15 cellular contexts compared by ENCODE assay signal in genomic region chr5:43256261-43256966, GRCh38.
DNase-seq lines count a peak whose midpoint lies in the region; ATAC-seq, FAIRE-seq and TF ChIP-seq lines count a peak whose summit lies in the region.
"Had no signal": no experiment of that assay in that cellular context is flagged by ENCODE, and none has a peak within 500 bp of the region (broad histone marks: within the 10 kb centered on the region; RNA-seq: fewer than 3 reads in every experiment).

No MANE protein-coding gene starts in this region.

- no peak overlapping the region for H3K27ac Mint-ChIP-seq in stimulated activated effector memory CD8-positive, alpha-beta T cell treated with anti-CD3 and anti-CD28 coated beads, Interleukin-12 subunit alpha, Interleukin-12 subunit beta, amount 100 ng/mL, for 72 hours
- H3K27ac Mint-ChIP-seq in activated naive CD4-positive, alpha-beta T cell treated with anti-CD3 and anti-CD28 coated beads, Interleukin-2, amount 10 ng/mL, durations not matched to agents 7 days and 5 days = no peak overlapping the region
- H3K27ac Mint-ChIP-seq: T-helper 17 cell, type B pancreatic cell had no signal

- CTCF ChIA-PET in activated naive CD4-positive, alpha-beta T cell treated with anti-CD3 and anti-CD28 coated beads, Interleukin-2, amount 10 ng/mL, durations not matched to agents 7 days and 5 days (lab: Charles Lee) = no interaction called here

- no peak overlapping the region for H3K4me3 Mint-ChIP-seq in stimulated activated effector memory CD8-positive, alpha-beta T cell treated with anti-CD3 and anti-CD28 coated beads, Interleukin-12 subunit alpha, Interleukin-12 subunit beta, amount 100 ng/mL, for 72 hours
- H3K4me3 Mint-ChIP-seq in activated naive CD4-positive, alpha-beta T cell treated with anti-CD3 and anti-CD28 coated beads, Interleukin-2, amount 10 ng/mL, durations not matched to agents 7 days and 5 days = no peak overlapping the region
- H3K4me3 Mint-ChIP-seq: activated T-cell treated with anti-CD3 and anti-CD28 coated beads, Interleukin-2, amount 50 U/mL, for 4 hours; nephron; T-helper 17 cell; type B pancreatic cell had no signal

- no peaks in the 10 kb centered on the region for H3K4me1 ChIP-seq in RWPE2 (ENCODE audit: insufficient read depth, poor library complexity, severe bottlenecking)

- H3K27ac ChIP-seq in RWPE2 (ENCODE audit: poor library complexity, severe bottlenecking) = no peak overlapping the region

- no peaks in the 10 kb centered on the region for H3K9me3 Mint-ChIP-seq in stimulated activated effector memory CD8-positive, alpha-beta T cell treated with anti-CD3 and anti-CD28 coated beads, Interleukin-12 subunit alpha, Interleukin-12 subunit beta, amount 100 ng/mL, for 72 hours
- no peaks in the 10 kb centered on the region for H3K9me3 Mint-ChIP-seq in activated naive CD4-positive, alpha-beta T cell treated with anti-CD3 and anti-CD28 coated beads, Interleukin-2, amount 10 ng/mL, durations not matched to agents 7 days and 5 days
- H3K9me3 Mint-ChIP-seq: activated T-cell treated with anti-CD3 and anti-CD28 coated beads, Interleukin-2, amount 50 U/mL, for 4 hours; type B pancreatic cell had no signal

- H3K4me1 Mint-ChIP-seq in stimulated activated effector memory CD8-positive, alpha-beta T cell treated with anti-CD3 and anti-CD28 coated beads, Interleukin-12 subunit alpha, Interleukin-12 subunit beta, amount 100 ng/mL, for 72 hours = peaks cover 9% of the 10 kb centered on the region
- H3K4me1 Mint-ChIP-seq in activated naive CD4-positive, alpha-beta T cell treated with anti-CD3 and anti-CD28 coated beads, Interleukin-2, amount 10 ng/mL, durations not matched to agents 7 days and 5 days = no peaks in the 10 kb centered on the region
- H3K4me1 Mint-ChIP-seq: nephron had no signal

- ATAC-seq in HG03066 (IDR thresholded peaks at IDR 0.05; ENCODE audit: low read depth, unreplicated experiment) (peak; percentile 50), RWPE2 (ENCODE audit: low read depth) (peak; percentile 41; the same call in 1 of the 3 replicates)
- peak; percentile 19 for ATAC-seq in stimulated activated effector memory CD8-positive, alpha-beta T cell treated with anti-CD3 and anti-CD28 coated beads, Interleukin-12 subunit alpha, Interleukin-12 subunit beta, amount 100 ng/mL, for 72 hours
- ATAC-seq: activated T-cell treated with anti-CD3 and anti-CD28 coated beads, Interleukin-2, amount 50 U/mL, for 4 hours; T-helper 17 cell had no signal

- H3K9me3 ChIP-seq in RWPE2 (ENCODE audit: severe bottlenecking) = no peaks in the 10 kb centered on the region

- TF ChIP-seq CTCF in RWPE2 (IDR thresholded peaks at IDR 0.05; ENCODE audit: poor library complexity, severe bottlenecking) = no peak

- H3K36me3 Mint-ChIP-seq in stimulated activated effector memory CD8-positive, alpha-beta T cell treated with anti-CD3 and anti-CD28 coated beads, Interleukin-12 subunit alpha, Interleukin-12 subunit beta, amount 100 ng/mL, for 72 hours = no peaks in the 10 kb centered on the region
- H3K36me3 Mint-ChIP-seq in activated naive CD4-positive, alpha-beta T cell treated with anti-CD3 and anti-CD28 coated beads, Interleukin-2, amount 10 ng/mL, durations not matched to agents 7 days and 5 days = no peaks in the 10 kb centered on the region
- H3K36me3 Mint-ChIP-seq: type B pancreatic cell had no signal

- FAIRE-seq in GM19239 (lab: Jason Lieb, UNC) = peak; percentile 85

- peaks cover 39% of the 10 kb centered on the region for H3K27me3 Mint-ChIP-seq in activated naive CD4-positive, alpha-beta T cell treated with anti-CD3 and anti-CD28 coated beads, Interleukin-2, amount 10 ng/mL, durations not matched to agents 7 days and 5 days

- no peaks in the 10 kb centered on the region for H3K36me3 ChIP-seq in RWPE2 (ENCODE audit: low read depth)

- peaks cover 10% of the 10 kb centered on the region for H3K27me3 ChIP-seq in RWPE2 (ENCODE audit: insufficient read depth, poor library complexity, severe bottlenecking)

- DNase-seq in GM19239 (ENCODE audit: insufficient read length, low spot score) = no peak
- DNase-seq in RWPE2 (ENCODE audit: low spot score) = no peak
- DNase-seq in stimulated activated effector memory CD8-positive, alpha-beta T cell treated with anti-CD3 and anti-CD28 coated beads, Interleukin-12 subunit alpha, Interleukin-12 subunit beta, amount 100 ng/mL, for 72 hours (ENCODE audit: low spot score in 2 of 2) = no peak
- DNase-seq in activated naive CD4-positive, alpha-beta T cell treated with anti-CD3 and anti-CD28 coated beads, Interleukin-2, amount 10 ng/mL, durations not matched to agents 7 days and 5 days = no peak
- DNase-seq in NCI-H2171 (lab: John Stamatoyannopoulos, UW) = no peak
- DNase-seq in NCI-H1436 treated with DMSO at 0.1 percent for 48 hours (lab: John Stamatoyannopoulos, UW) = no peak
- DNase-seq: activated CD4-positive, alpha-beta T cell treated with anti-CD3 and anti-CD28 coated beads for 4 hours; activated T-cell treated with anti-CD3 and anti-CD28 coated beads, Interleukin-2, amount 50 U/mL, for 4 hours; C1 segment of cervical spinal cord; NCI-H1694 treated with DMSO at 0.1 percent for 48 hours; NCI-H69; T-helper 17 cell had no signal

- no peak overlapping the region for H3K4me3 ChIP-seq in RWPE2 (ENCODE audit: severe bottlenecking)
